ENCODE assay signal across 20 cellular contexts in the genomic region with DNA sequence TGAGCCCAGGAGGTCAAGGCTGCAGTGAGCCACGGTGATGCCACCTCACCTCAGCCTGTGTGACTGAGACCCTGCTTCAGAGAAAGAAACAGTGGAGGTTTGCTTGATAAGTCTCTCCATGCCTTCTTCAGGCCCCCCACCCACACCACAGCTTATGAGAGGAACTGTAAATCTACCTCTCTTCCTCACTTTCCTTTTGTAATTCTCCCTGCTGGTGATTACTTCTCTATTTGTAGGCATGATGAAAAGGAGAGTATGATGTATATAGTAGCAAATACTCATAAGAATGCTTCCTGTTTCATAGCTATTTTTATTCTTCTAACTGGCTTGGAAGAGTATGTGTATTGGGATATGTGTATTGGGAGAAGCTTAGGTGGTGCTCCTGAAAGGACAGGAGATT.
"Had no signal": no experiment of that assay in that cellular context is flagged by ENCODE, and none has a peak within 500 bp of the region (broad histone marks: within the 10 kb centered on the region; RNA-seq: fewer than 3 reads in every experiment).

No MANE protein-coding gene starts in this region.

- H3K27ac ChIP-seq: left ventricle myocardium inferior, neutrophil, parathyroid adenoma, upper lobe of left lung had no signal

- DNase-seq: activated B cell treated with CpG ODN at 0.5 μM for 24 hours; activated CD4-positive, alpha-beta T cell treated with anti-CD3 and anti-CD28 coated beads for 48 hours; activated effector memory CD4-positive, alpha-beta T cell treated with anti-CD3 and anti-CD28 coated beads, Interleukin-2, amount 50 U/mL, for 16 hours; activated naive CD8-positive, alpha-beta T cell treated with anti-CD3 and anti-CD28 coated beads, Interleukin-2, amount 10 ng/mL, durations not matched to agents 7 days and 5 days; anterior cingulate cortex; effector memory CD4-positive, alpha-beta T cell; foreskin fibroblast; hippocampal formation; kidney; left ventricle myocardium inferior; mucosa of descending colon; naive thymus-derived CD4-positive, alpha-beta T cell; stimulated activated CD4-positive, alpha-beta T cell treated with anti-CD3 and anti-CD28 coated beads, Interleukin-2, amount 100 ng/mL, for 48 hours; stimulated activated naive CD4-positive, alpha-beta T cell; T-helper 17 cell; upper lobe of left lung had no signal

- H3K4me3 Mint-ChIP-seq: activated B cell treated with CpG ODN at 0.5 μM for 24 hours; activated naive CD8-positive, alpha-beta T cell treated with anti-CD3 and anti-CD28 coated beads, Interleukin-2, amount 10 ng/mL, durations not matched to agents 7 days and 5 days; dendritic cell treated with granulocyte-macrophage colony-stimulating factor and Interleukin-4, amounts not matched to agents 40 ng/mL and 50 ng/mL, for 4 days; T-helper 17 cell had no signal

- H3K9me3 ChIP-seq: left ventricle myocardium inferior, mucosa of descending colon, neutrophil, upper lobe of left lung had no signal

- ATAC-seq: mucosa of descending colon; naive thymus-derived CD4-positive, alpha-beta T cell; SK-N-SH treated with all-trans-retinoic acid at 6 μM for 48 hours; T-helper 17 cell had no signal

- H3K27me3 ChIP-seq: neutrophil, upper lobe of left lung had no signal

- H3K27ac Mint-ChIP-seq: activated B cell treated with CpG ODN at 0.5 μM for 24 hours; activated naive CD8-positive, alpha-beta T cell treated with anti-CD3 and anti-CD28 coated beads, Interleukin-2, amount 10 ng/mL, durations not matched to agents 7 days and 5 days; dendritic cell treated with granulocyte-macrophage colony-stimulating factor and Interleukin-4, amounts not matched to agents 40 ng/mL and 50 ng/mL, for 4 days had no signal

- H3K9me3 Mint-ChIP-seq: activated B cell treated with CpG ODN at 0.5 μM for 24 hours; dendritic cell treated with granulocyte-macrophage colony-stimulating factor and Interleukin-4, amounts not matched to agents 40 ng/mL and 50 ng/mL, for 4 days had no signal

- H3K27me3 Mint-ChIP-seq: activated B cell treated with CpG ODN at 0.5 μM for 24 hours; activated naive CD8-positive, alpha-beta T cell treated with anti-CD3 and anti-CD28 coated beads, Interleukin-2, amount 10 ng/mL, durations not matched to agents 7 days and 5 days; dendritic cell treated with granulocyte-macrophage colony-stimulating factor and Interleukin-4, amounts not matched to agents 40 ng/mL and 50 ng/mL, for 4 days; naive thymus-derived CD4-positive, alpha-beta T cell; T-helper 17 cell had no signal

- H3K4me3 ChIP-seq: left ventricle myocardium inferior, mucosa of descending colon, upper lobe of left lung had no signal

- H3K4me1 ChIP-seq: upper lobe of left lung had no signal
